8 cellular contexts compared by ENCODE assay signal in genomic region chr13:91347996-91348905, GRCh38. TPM values are rescaled to one million over a fixed set of nuclear protein-coding genes. Genes with fewer than 3 reads are reported as not detected.
DNase-seq lines count a peak whose midpoint lies in the region; ATAC-seq and TF ChIP-seq lines count a peak whose summit lies in the region.

No MANE protein-coding gene starts in this region.

- H3K9me3 Mint-ChIP-seq in endodermal cell, result no peaks in the 10 kb centered on the region

- peaks cover 22% of the 10 kb centered on the region for H3K4me1 Mint-ChIP-seq in endodermal cell

- TF ChIP-seq CTCF in GM10266 (IDR thresholded peaks at IDR 0.05; ENCODE audit: control insufficient read depth, insufficient read depth, low read depth, missing control alignments) (peak; percentile 42), LNCaP clone FGC (IDR thresholded peaks at IDR 0.05; ENCODE audit: control insufficient read depth, extremely low read depth, insufficient read depth) (no peak; the same call in 1 of the 2 replicates), endodermal cell (conservative IDR thresholded peaks at IDR 0.05) (no peak)

- H3K9ac ChIP-seq in endodermal cell (ENCODE audit: extremely low read depth, low read length, poor library complexity, severe bottlenecking) (peak overlapping the region; percentile 79), mucosa of rectum (ENCODE audit: low read depth in 1 of 2, low read length in 2 of 2) (peak overlapping the region; percentile 66 to 91)

- ATAC-seq in GM21737 (IDR thresholded peaks at IDR 0.05; ENCODE audit: unreplicated experiment), result peak; percentile 27

- H3K4me1 ChIP-seq in endodermal cell (ENCODE audit: control insufficient read depth, insufficient read depth, low read length), result peaks cover 2% of the 10 kb centered on the region
- H3K4me1 ChIP-seq in mucosa of rectum (ENCODE audit: control insufficient read depth in 2 of 2, insufficient read depth in 2 of 2, low read length in 2 of 2), result peaks cover 3 to 20% of the 10 kb centered on the region in 2 donors

- H3K27ac ChIP-seq in endodermal cell (ENCODE audit: low read depth, low read length) (peak overlapping the region; percentile 94), mucosa of rectum (ENCODE audit: low read depth in 2 of 2, low read length in 2 of 2) (peak overlapping the region; percentile 91 to 94)

- WGBS in endodermal cell (ENCODE audit: insufficient coverage in 1 of 2, insufficient read length in 1 of 2), 2 experiments, result 0% methylated on average over 1 to 139 of the region's 141 CpGs

- peak overlapping the region; percentile 97 for H3K4me3 Mint-ChIP-seq in endodermal cell

- peaks cover 12% of the 10 kb centered on the region for H3K27me3 Mint-ChIP-seq in endodermal cell (ENCODE audit: insufficient read depth)

- peaks cover 43% of the 10 kb centered on the region for H3K36me3 Mint-ChIP-seq in endodermal cell (ENCODE audit: low read depth)

- peaks cover 40% of the 10 kb centered on the region for H3K36me3 ChIP-seq in endodermal cell (ENCODE audit: control insufficient read depth, insufficient read depth, low read length)
- peaks cover 14 to 15% of the 10 kb centered on the region in 2 donors for H3K36me3 ChIP-seq in mucosa of rectum (ENCODE audit: control insufficient read depth in 2 of 2, insufficient read depth in 2 of 2, low read length in 2 of 2)

- DNase-seq in GM10266 (ENCODE audit: extremely low spot score) (peak; percentile 86), LNCaP clone FGC (ENCODE audit: low read depth) (no peak), endodermal cell (peak; percentile 56), NCI-H1048 (lab: John Stamatoyannopoulos, UW) (no peak)
- peak; percentile 33 for DNase-seq in activated CD8-positive, alpha-beta memory T cell treated with anti-CD3 and anti-CD28 coated beads, Interleukin-2, amount 50 U/mL, for 1 hour (ENCODE audit: extremely low read depth)
- peak; percentile 29 to 41 for DNase-seq in stimulated activated CD8-positive, alpha-beta memory T cell treated with anti-CD3 and anti-CD28 coated beads, Interleukin-7, amount 100 ng/mL, for 1 hour (ENCODE audit: low read depth in 2 of 2)

- no peak overlapping the region for H3K27ac Mint-ChIP-seq in endodermal cell

- no peaks in the 10 kb centered on the region for H3K9me3 ChIP-seq in endodermal cell (ENCODE audit: control insufficient read depth, low read length)
- no peaks in the 10 kb centered on the region for H3K9me3 ChIP-seq in mucosa of rectum (ENCODE audit: control insufficient read depth in 2 of 2, low read length in 2 of 2)

- H3K4me3 ChIP-seq in LNCaP clone FGC (ENCODE audit: low read depth, low read length) (peak overlapping the region; percentile 68), endodermal cell (ENCODE audit: low read length) (peak overlapping the region; percentile 71), mucosa of rectum (ENCODE audit: low read length in 2 of 2) (peak overlapping the region; percentile 82 to 89)

- peaks cover 5% of the 10 kb centered on the region for H3K27me3 ChIP-seq in endodermal cell (ENCODE audit: control insufficient read depth, insufficient read depth, low read length, poor library complexity, severe bottlenecking)
- no peaks in the 10 kb centered on the region for H3K27me3 ChIP-seq in mucosa of rectum (ENCODE audit: control insufficient read depth in 2 of 2, insufficient read depth in 2 of 2, low read length in 2 of 2)

RNA-seq across cellular contexts. Expression of gene MIR17HG, which starts 0.8 kb away (rescaled TPM):
- 10 to 100 TPM; 22.8 to 23.0 TPM for total RNA-seq in endodermal cell
- 22.8 TPM for polyA plus RNA-seq in endodermal cell (2013, experiment 1 of 2)
- 23.4 TPM for polyA plus RNA-seq in endodermal cell (2013, experiment 2 of 2)

RNA-seq across cellular contexts. Expression of gene GPC5, which starts 50.2 kb away (rescaled TPM):
- total RNA-seq in endodermal cell, result under 1 TPM; 0.22 to 0.51 TPM
- 0.36 TPM for polyA plus RNA-seq in endodermal cell (2013, experiment 1 of 2)
- 0.70 TPM for polyA plus RNA-seq in endodermal cell (2013, experiment 2 of 2)

Comparison
In these comparisons a context has a peak if more than half of its experiments do, and no peak if none do; other contexts are left out.
1. DNase-seq: peak in GM10266 (single experiment), activated CD8-positive, alpha-beta memory T cell treated with anti-CD3 and anti-CD28 coated beads, Interleukin-2, amount 50 U/mL, for 1 hour (single experiment), endodermal cell (single experiment) and stimulated activated CD8-positive, alpha-beta memory T cell treated with anti-CD3 and anti-CD28 coated beads, Interleukin-7, amount 100 ng/mL, for 1 hour (2 of 2); none in LNCaP clone FGC (single experiment) and NCI-H1048 (single experiment).
2. Peak in every context shown above with its lines, with median percentiles within 50 percentile points of each other: H3K4me3 ChIP-seq.